In the genomic region with DNA sequence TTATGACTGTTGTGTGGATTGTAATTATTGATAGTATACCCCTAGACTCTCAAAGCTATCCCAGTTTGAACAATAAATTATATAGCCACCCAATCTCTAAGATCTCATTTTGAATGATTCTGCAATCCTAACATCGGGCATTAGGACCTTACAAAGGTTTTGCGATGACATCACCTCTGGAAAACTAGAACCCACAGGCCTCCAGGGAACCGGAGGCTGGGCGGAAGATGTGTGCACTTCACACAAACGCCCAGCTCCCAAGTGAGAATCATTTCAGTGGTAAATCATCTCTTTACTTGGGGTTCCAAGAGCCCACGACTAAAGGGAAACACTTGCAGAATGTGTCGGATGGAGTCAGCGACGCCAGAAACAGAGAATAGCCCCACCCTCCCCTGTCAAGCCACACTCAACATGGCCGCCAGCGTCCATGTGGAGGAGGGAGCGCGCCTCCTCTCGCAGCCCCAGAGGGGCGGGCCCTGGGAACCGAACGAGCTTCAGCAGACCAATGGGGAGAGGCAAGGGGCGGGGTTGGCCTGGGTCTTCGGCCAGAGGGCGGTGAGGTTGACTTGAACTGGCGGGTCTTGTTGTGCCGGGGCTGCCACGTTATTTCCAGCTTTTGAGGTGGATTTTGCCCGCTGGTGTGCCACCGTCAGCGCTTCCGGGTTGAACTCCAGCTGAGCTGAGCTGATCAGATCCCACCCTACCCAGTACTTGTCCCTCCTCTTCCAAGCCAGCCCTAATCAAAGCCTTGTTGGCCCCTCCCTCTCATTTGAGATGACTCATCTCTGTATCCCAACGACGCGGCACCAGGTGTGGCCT, we compare ENCODE assay signal across 8 cellular contexts. TPM values are rescaled to one million over a fixed set of nuclear protein-coding genes. Genes with fewer than 3 reads are reported as not detected.
DNase-seq lines count a peak whose midpoint lies in the region; ATAC-seq and TF ChIP-seq lines count a peak whose summit lies in the region.

No MANE protein-coding gene starts in this region.

- H3K36me3 ChIP-seq in GM06990 (ENCODE audit: control insufficient read depth, insufficient read depth, low read length): no peaks in the 10 kb centered on the region

- peak; percentile 70 for TF ChIP-seq POLR2A in NB4 (IDR thresholded peaks at IDR 0.05; ENCODE audit: extremely low read depth, insufficient read length)

- ATAC-seq in HG02571 (IDR thresholded peaks at IDR 0.05; ENCODE audit: unreplicated experiment): peak; percentile 98

- no peak for TF ChIP-seq CTCF in GM06990 (IDR thresholded peaks at IDR 0.05; ENCODE audit: insufficient read depth, low read length, poor library complexity, severe bottlenecking)
- TF ChIP-seq CTCF in NB4 (IDR thresholded peaks at IDR 0.05; ENCODE audit: low read depth, low read length): no peak

- H3K27me3 ChIP-seq in GM06990 (replicated peaks; ENCODE audit: control insufficient read depth, insufficient read depth, low read length): no peaks in the 10 kb centered on the region

- DNase-seq in GM06990 (ENCODE audit: extremely low read depth, insufficient read length) (peak; percentile 97), NB4 (ENCODE audit: low read depth) (peak; percentile 100), SK-N-DZ (ENCODE audit: low spot score) (peak; percentile 99), germinal center (ENCODE audit: low spot score) (peak; percentile 96), non-pigmented ciliary epithelial cell (ENCODE audit: low read depth) (peak; percentile 92), superior temporal gyrus (ENCODE audit: extremely low spot score) (peak; percentile 98)
- peak; percentile 99 for DNase-seq in activated naive CD4-positive, alpha-beta T cell treated with anti-CD3 and anti-CD28 coated beads, Interleukin-2, amount 50 U/mL, for 16 hours

- H3K4me3 ChIP-seq in GM06990 (replicated peaks; ENCODE audit: low read depth, low read length) (peak overlapping the region; percentile 66), NB4 (ENCODE audit: low read depth, low read length) (peak overlapping the region; percentile 75)

RNA-seq across cellular contexts. Expression of a gene that starts 8.4 kb away (rescaled TPM):
- 101 and 116 TPM in 2 replicates for polyA plus RNA-seq in SK-N-DZ (2014; cell fraction: cytosol; rRNA removed)
- polyA plus RNA-seq in SK-N-DZ (2014; cell fraction: nucleus; rRNA removed): 35.6 and 57.1 TPM in 2 replicates

RNA-seq across cellular contexts. Expression of a gene that starts 18.4 kb away (rescaled TPM):
- 87.9 and 99.0 TPM in 2 replicates for polyA plus RNA-seq in SK-N-DZ (2014; cell fraction: cytosol; rRNA removed)
- polyA plus RNA-seq in SK-N-DZ (2014; cell fraction: nucleus; rRNA removed): 50.0 and 62.3 TPM in 2 replicates

Comparison
In these comparisons a context has a peak if more than half of its experiments do, and no peak if none do; other contexts are left out.
1. Peak in every context shown above with its lines: DNase-seq, ATAC-seq and H3K4me3 ChIP-seq.